In the genomic region with DNA sequence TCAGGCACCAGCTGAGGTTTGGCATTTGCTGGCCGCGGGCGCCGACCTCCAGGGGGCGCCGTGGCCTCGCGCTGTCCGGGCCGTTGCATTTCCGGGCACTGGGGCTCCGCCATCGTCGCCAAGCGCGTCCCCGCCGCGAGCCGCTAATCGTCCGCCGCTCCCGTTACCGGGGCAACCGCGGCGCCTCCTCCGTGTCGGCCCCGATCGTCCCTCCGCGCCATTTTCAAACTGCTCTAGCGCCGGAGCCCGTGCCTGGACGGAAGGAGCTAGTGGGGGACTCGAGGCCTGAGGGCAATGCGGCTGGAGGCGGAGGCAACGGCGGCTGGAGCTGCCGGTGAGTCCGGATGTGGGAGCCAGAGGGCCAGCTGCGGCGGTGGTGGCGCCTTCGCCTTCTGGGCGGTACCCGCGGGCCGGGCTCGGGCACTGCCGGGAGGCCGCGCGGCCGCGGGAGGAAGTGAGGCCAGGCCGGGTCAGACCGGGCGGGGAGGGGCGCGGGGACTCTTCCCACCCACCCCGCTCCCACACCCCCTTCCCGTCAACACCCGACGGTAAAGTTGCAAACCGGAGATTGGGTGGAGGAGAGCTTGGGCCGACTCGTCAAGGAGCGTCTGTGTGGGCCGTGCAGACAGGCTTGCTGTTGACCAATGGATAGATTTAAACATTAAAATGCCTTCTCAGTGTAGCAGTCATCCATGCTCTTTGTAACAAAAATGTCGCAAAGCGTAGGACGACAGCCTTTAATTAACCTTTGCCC, we compare ENCODE assay signal across 8 cellular contexts. TPM values are rescaled to one million over a fixed set of nuclear protein-coding genes. Genes with fewer than 3 reads are reported as not detected.
DNase-seq lines count a peak whose midpoint lies in the region; ATAC-seq and TF ChIP-seq lines count a peak whose summit lies in the region.

A gene with protein sequence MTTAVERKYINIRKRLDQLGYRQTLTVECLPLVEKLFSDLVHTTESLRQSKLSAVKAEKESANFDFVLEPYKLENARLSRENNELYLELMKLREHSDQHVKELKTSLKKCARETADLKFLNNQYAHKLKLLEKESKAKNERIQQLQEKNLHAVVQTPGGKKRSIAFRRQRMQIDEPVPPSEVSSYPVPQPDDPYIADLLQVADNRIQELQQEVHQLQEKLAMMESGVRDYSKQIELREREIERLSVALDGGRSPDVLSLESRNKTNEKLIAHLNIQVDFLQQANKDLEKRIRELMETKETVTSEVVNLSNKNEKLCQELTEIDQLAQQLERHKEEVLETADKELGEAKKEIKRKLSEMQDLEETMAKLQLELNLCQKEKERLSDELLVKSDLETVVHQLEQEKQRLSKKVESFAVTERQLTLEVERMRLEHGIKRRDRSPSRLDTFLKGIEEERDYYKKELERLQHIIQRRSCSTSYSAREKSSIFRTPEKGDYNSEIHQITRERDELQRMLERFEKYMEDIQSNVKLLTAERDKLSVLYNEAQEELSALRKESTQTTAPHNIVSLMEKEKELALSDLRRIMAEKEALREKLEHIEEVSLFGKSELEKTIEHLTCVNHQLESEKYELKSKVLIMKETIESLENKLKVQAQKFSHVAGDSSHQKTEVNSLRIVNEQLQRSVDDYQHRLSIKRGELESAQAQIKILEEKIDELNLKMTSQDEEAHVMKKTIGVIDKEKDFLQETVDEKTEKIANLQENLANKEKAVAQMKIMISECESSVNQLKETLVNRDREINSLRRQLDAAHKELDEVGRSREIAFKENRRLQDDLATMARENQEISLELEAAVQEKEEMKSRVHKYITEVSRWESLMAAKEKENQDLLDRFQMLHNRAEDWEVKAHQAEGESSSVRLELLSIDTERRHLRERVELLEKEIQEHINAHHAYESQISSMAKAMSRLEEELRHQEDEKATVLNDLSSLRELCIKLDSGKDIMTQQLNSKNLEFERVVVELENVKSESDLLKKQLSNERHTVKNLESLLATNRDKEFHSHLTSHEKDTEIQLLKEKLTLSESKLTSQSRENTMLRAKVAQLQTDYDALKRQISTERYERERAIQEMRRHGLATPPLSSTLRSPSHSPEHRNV (plus strand): TSS at position 220 of the 754 bp plus-strand sequence. CDS start 3,186 bp downstream, outside the sequence.

- H3K9me3 ChIP-seq in HAP-1, result no peaks in the 10 kb centered on the region

- H3K4me3 ChIP-seq in HAP-1 (peak within 1 kb of the TSS; percentile 78), fibroblast of pulmonary artery (replicated peaks; ENCODE audit: low read depth, low read length) (peak within 1 kb of the TSS; percentile 76)

- H3K36me3 Mint-ChIP-seq in nephron (ENCODE audit: low read depth), result peaks cover 11% of the 10 kb centered on the region

- peak within 1 kb of the TSS; percentile 84 to 90 (median 85) for H3K4me3 Mint-ChIP-seq in nephron

- H3K9me3 Mint-ChIP-seq in nephron, result no peaks in the 10 kb centered on the region

- H3K36me3 ChIP-seq in HAP-1 (replicated peaks), result peaks cover 10% of the 10 kb centered on the region

- in situ Hi-C loops in HAP-1 (cut with MboI; ENCODE audit: low sequenced_read_pairs), result loop anchor here (10.0 kb wide), 1 partner anchor 356 kb away; no protein-coding TSS in a partner anchor

- H3K4me1 ChIP-seq in HAP-1, result peaks cover 30% of the 10 kb centered on the region

- peaks cover 5% of the 10 kb centered on the region for H3K27me3 Mint-ChIP-seq in nephron (ENCODE audit: low read depth)

- H3K4me1 Mint-ChIP-seq in nephron, result peaks cover 27% of the 10 kb centered on the region

- peak; percentile 62 for TF ChIP-seq CTCF in fibroblast of pulmonary artery (IDR thresholded peaks at IDR 0.05; ENCODE audit: low read length, missing control alignments)
- TF ChIP-seq CTCF in nephron (IDR thresholded peaks at IDR 0.05; ENCODE audit: unreplicated experiment in 3 of 3), result peak; percentile 95 to 99 (median 96)

- ATAC-seq in stimulated activated naive CD8-positive, alpha-beta T cell treated with anti-CD3 and anti-CD28 coated beads, Interleukin-15, Interleukin-2, amounts not matched to agents 100 U/mL and 50 U/mL, for 24 hours, result peak; percentile 91

- peak; percentile 81 for DNase-seq in GF-D8 (lab: John Stamatoyannopoulos, UW)
- DNase-seq in HAP-1 (ENCODE audit: low spot score in 2 of 2), result peak; percentile 88 to 96
- peak; percentile 86 for DNase-seq in M059J (ENCODE audit: low read depth)
- peak; percentile 90 for DNase-seq in activated T-helper 9 cell treated with anti-CD3 and anti-CD28 coated beads, Interleukin-2, amount 50 U/mL, for 16 hours (ENCODE audit: low read depth)
- peak; percentile 95 for DNase-seq in fibroblast of pulmonary artery (ENCODE audit: low read depth)
- peak; percentile 93 for DNase-seq in stimulated activated naive CD8-positive, alpha-beta T cell treated with anti-CD3 and anti-CD28 coated beads, Interleukin-15, Interleukin-2, amounts not matched to agents 100 U/mL and 50 U/mL, for 24 hours

- peak within 1 kb of the TSS; percentile 89 to 98 (median 94) for H3K27ac Mint-ChIP-seq in nephron

- peak; percentile 86 for TF ChIP-seq POLR2A in Raji (IDR thresholded peaks at IDR 0.05; ENCODE audit: insufficient read depth, low read depth, low read length)

- no peaks in the 10 kb centered on the region for H3K27me3 ChIP-seq in HAP-1 (ENCODE audit: low read depth)

RNA-seq across cellular contexts. Expression of the gene that starts here (rescaled TPM):
- 2.6 and 2.8 TPM in 2 replicates for total RNA-seq in M059J (2014; rRNA removed; shearing (Covaris generic))

Comparison
In these comparisons a context has a peak if more than half of its experiments do, and no peak if none do; other contexts are left out.
1. Peak in every context shown above with its lines: DNase-seq, ATAC-seq and H3K4me3 ChIP-seq.